In the genomic region with DNA sequence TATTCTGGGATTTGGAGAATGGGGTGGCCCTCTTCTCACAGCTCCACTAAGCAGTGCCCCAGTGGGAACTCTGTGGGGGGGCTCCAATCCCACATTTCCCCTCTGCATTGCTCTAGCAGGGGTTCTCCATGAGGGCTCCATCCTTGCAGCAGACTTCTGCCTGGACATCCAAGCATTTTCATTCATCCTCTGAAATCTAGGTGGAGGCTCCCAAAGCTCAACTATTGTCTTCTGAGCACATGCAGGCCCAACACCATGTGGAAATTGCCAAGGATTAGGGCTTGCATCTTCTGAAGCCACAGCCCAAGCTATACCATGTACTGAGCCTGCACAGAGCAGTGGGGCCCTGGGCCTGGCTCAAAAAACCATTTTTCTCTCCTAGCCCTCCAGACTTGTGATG, we compare ENCODE assay signal across 20 cellular contexts.
"Had no signal": no experiment of that assay in that cellular context is flagged by ENCODE, and none has a peak within 500 bp of the region (broad histone marks: within the 10 kb centered on the region; RNA-seq: fewer than 3 reads in every experiment).

No MANE protein-coding gene starts in this region.

- H3K9ac ChIP-seq: parathyroid adenoma had no signal

- ATAC-seq: left ventricle myocardium superior; lower lobe of right lung; natural killer cell treated with Interleukin-12 subunit alpha and Interleukin-12 subunit beta and Interleukin-15 and Interleukin-18, amount 100 ng/mL, for 72 hours; right lobe of liver; stimulated activated naive B cell treated with anti-CD40 and anti-IgM and Interleukin-4, amounts not matched to agents 10 μg/mL and 1 μg/mL and 100 μg/mL, for 72 hours; upper lobe of right lung had no signal

- H3K36me3 ChIP-seq: esophagus squamous epithelium, lower lobe of right lung, right lobe of liver, thoracic aorta, tibial nerve, upper lobe of right lung, uterus had no signal

- H3K27ac ChIP-seq: esophagus squamous epithelium, lower lobe of right lung, parathyroid adenoma, right lobe of liver, thoracic aorta, tibial nerve, upper lobe of right lung, uterus had no signal

- FAIRE-seq: colon, endothelial cell of umbilical vein, frontal cortex, keratinocyte, small intestine had no signal

- H3K9me3 ChIP-seq: lower lobe of right lung, right lobe of liver, thoracic aorta, uterus had no signal

- H3K79me2 ChIP-seq: parathyroid adenoma had no signal

- DNase-seq: effector CD8-positive, alpha-beta T cell; esophagus squamous epithelium; head of caudate nucleus; left ventricle myocardium superior; lower lobe of right lung; right lobe of liver; small intestine; stimulated activated CD4-positive, alpha-beta T cell treated with anti-CD3 and anti-CD28 coated beads, Interleukin-15, amount 100 ng/mL, for 24 hours; stimulated activated CD4-positive, alpha-beta T cell treated with anti-CD3 and anti-CD28 coated beads, Interleukin-2, amount 100 ng/mL, for 48 hours; stimulated activated naive B cell treated with anti-CD40 and anti-IgM and Interleukin-4, amounts not matched to agents 10 μg/mL and 1 μg/mL and 100 μg/mL, for 72 hours; upper lobe of right lung; uterus had no signal

- H3K27me3 ChIP-seq: esophagus squamous epithelium, right lobe of liver, tibial nerve, upper lobe of right lung, uterus had no signal

- H3K4me1 ChIP-seq: esophagus squamous epithelium, lower lobe of right lung, parathyroid adenoma, right lobe of liver, tibial nerve, upper lobe of right lung, uterus had no signal

- H3K4me3 ChIP-seq: esophagus squamous epithelium, lower lobe of right lung, right lobe of liver, thoracic aorta, tibial nerve, upper lobe of right lung, uterus had no signal

- H2AFZ ChIP-seq: parathyroid adenoma had no signal
